ENCODE assay signal across 8 cellular contexts in genomic region chr18:34977787-34978532, GRCh38.
DNase-seq lines count a peak whose midpoint lies in the region; ATAC-seq and TF ChIP-seq lines count a peak whose summit lies in the region.

No MANE protein-coding gene starts in this region.

- DNase-seq in GM10248 (ENCODE audit: extremely low spot score) = peak; percentile 22
- DNase-seq in NCI-H69 (lab: John Stamatoyannopoulos, UW) = peak; percentile 87
- peak; percentile 65 to 68 for DNase-seq in activated T-cell treated with anti-CD3 and anti-CD28 coated beads, Interleukin-2, amount 50 U/mL, for 72 hours
- DNase-seq in fibroblast of lung (ENCODE audit: low read depth in 2 of 2) = peak in 1 of 2 donors; percentile 20
- peak; percentile 37 for DNase-seq in natural killer cell
- DNase-seq in superior temporal gyrus (ENCODE audit: extremely low spot score) = peak; percentile 74

- H3K9me3 Mint-ChIP-seq in activated T-cell treated with anti-CD3 and anti-CD28 coated beads, Interleukin-2, amount 50 U/mL, for 72 hours = no peaks in the 10 kb centered on the region
- no peaks in the 10 kb centered on the region for H3K9me3 Mint-ChIP-seq in natural killer cell

- H3K36me3 ChIP-seq in fibroblast of lung (ENCODE audit: control insufficient read depth, insufficient read depth, low read length) = no peaks in the 10 kb centered on the region

- peak overlapping the region; percentile 69 for H3K27ac ChIP-seq in fibroblast of lung (ENCODE audit: insufficient read depth, low read length)

- peak overlapping the region; percentile 45 for H3K9ac ChIP-seq in fibroblast of lung (ENCODE audit: insufficient read depth, low read length)

- peaks cover 14% of the 10 kb centered on the region for H3K27me3 ChIP-seq in fibroblast of lung (ENCODE audit: control insufficient read depth, insufficient read depth, low read length)

- intact Hi-C loops in natural killer cell (cut with micrococcal nuclease) = loop anchor here (5.0 kb wide), 1 partner anchor 519 kb away; the partner anchor contains the start of gene INO80C

- H3K9me3 ChIP-seq in fibroblast of lung (ENCODE audit: control insufficient read depth, insufficient read depth, low read depth, low read length) = no peaks in the 10 kb centered on the region

- TF ChIP-seq CTCF in GM10248 (IDR thresholded peaks at IDR 0.05; ENCODE audit: control extremely low read depth, extremely low read depth, low read depth, missing control alignments) (no peak), fibroblast of lung (conservative IDR thresholded peaks at IDR 0.05 in 1 of 2, IDR thresholded peaks at IDR 0.05 in 1 of 2; ENCODE audit: low read depth in 1 of 2, low read length in 2 of 2) (no peak), natural killer cell (IDR thresholded peaks at IDR 0.05) (no peak)

- peaks cover 0 to 2% of the 10 kb centered on the region in 2 donors for H3K36me3 Mint-ChIP-seq in activated T-cell treated with anti-CD3 and anti-CD28 coated beads, Interleukin-2, amount 50 U/mL, for 72 hours (ENCODE audit: insufficient read depth in 2 of 2)
- no peaks in the 10 kb centered on the region for H3K36me3 Mint-ChIP-seq in natural killer cell

- no peaks in the 10 kb centered on the region for H4K20me1 ChIP-seq in fibroblast of lung (ENCODE audit: control insufficient read depth, extremely low read depth, insufficient read depth, low read length)

- ATAC-seq in HG02763 (IDR thresholded peaks at IDR 0.05; ENCODE audit: unreplicated experiment) (peak; percentile 37), natural killer cell (peak; percentile 14 to 27 (median 24)), HG03378 (IDR thresholded peaks at IDR 0.05; ENCODE audit: unreplicated experiment) (no peak)
- ATAC-seq in activated T-cell treated with anti-CD3 and anti-CD28 coated beads, Interleukin-2, amount 50 U/mL, for 72 hours (replicated peaks in 1 of 2) = peak; percentile 38 to 42

- peak overlapping the region; percentile 87 for H3K4me2 ChIP-seq in fibroblast of lung (ENCODE audit: extremely low read depth, insufficient read depth, low read length)

- H3K4me3 ChIP-seq in fibroblast of lung (replicated peaks in 1 of 4; ENCODE audit: control extremely low read depth in 1 of 4, insufficient read depth in 1 of 4, low read depth in 3 of 4, low read length in 4 of 4) = peak overlapping the region; percentile 45 to 84 (median 74)

- peak overlapping the region; percentile 76 for H3K27ac Mint-ChIP-seq in activated T-cell treated with anti-CD3 and anti-CD28 coated beads, Interleukin-2, amount 50 U/mL, for 72 hours
- peak overlapping the region; percentile 87 to 90 for H3K27ac Mint-ChIP-seq in natural killer cell

- POLR2A ChIA-PET in GM10248 (lab: Yijun Ruan, JAX) = no interaction called here

- CTCF ChIA-PET in GM10248 (lab: Yijun Ruan, JAX) = no interaction called here

- H3K4me1 ChIP-seq in fibroblast of lung (ENCODE audit: control insufficient read depth, extremely low read depth, insufficient read depth, low read length) = peaks cover 2% of the 10 kb centered on the region

- H3K79me2 ChIP-seq in fibroblast of lung (ENCODE audit: control insufficient read depth, insufficient read depth, low read length) = no peaks in the 10 kb centered on the region

- peaks cover 24% of the 10 kb centered on the region for H3K27me3 Mint-ChIP-seq in activated T-cell treated with anti-CD3 and anti-CD28 coated beads, Interleukin-2, amount 50 U/mL, for 72 hours (ENCODE audit: low read depth)
- H3K27me3 Mint-ChIP-seq in natural killer cell (ENCODE audit: low read depth in 2 of 2) = peaks cover 7 to 16% of the 10 kb centered on the region in 2 donors

- peak overlapping the region; percentile 76 for H2AFZ ChIP-seq in fibroblast of lung (ENCODE audit: low read length)

- H3K4me1 Mint-ChIP-seq in activated T-cell treated with anti-CD3 and anti-CD28 coated beads, Interleukin-2, amount 50 U/mL, for 72 hours (ENCODE audit: low read depth) = peaks cover 27% of the 10 kb centered on the region
- peaks cover 27 to 36% of the 10 kb centered on the region in 2 donors for H3K4me1 Mint-ChIP-seq in natural killer cell

- H3K4me3 Mint-ChIP-seq in activated T-cell treated with anti-CD3 and anti-CD28 coated beads, Interleukin-2, amount 50 U/mL, for 72 hours = peak overlapping the region; percentile 89 to 94
- peak overlapping the region; percentile 95 for H3K4me3 Mint-ChIP-seq in natural killer cell
